11 cellular contexts compared by ENCODE assay signal in the genomic region with DNA sequence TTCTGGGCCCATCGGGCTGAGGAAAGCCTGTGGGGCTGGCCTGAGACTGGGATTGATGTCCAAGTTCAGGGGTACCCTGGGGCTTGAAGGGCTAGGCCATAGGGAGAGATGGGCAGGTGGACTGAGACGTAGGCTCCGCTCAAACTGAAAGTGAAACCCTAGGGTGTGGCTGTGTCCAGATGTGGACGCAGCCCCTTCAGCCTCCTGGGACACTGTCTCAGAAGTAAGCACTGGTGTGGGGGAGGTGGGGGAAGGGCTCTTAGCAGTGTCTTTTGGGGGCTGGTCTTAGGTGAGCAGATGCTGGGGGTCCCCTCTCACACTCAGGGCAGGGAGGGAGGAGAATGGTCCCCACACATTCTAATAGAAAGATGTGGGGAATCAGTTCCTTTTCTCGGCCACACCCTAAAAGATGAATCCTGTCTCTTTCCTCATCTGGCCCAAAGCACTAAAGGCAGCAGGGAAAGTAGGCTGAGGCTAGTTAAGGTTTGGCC. TPM values are rescaled to one million over a fixed set of nuclear protein-coding genes. Genes with fewer than 3 reads are reported as not detected.
DNase-seq lines count a peak whose midpoint lies in the region; ATAC-seq and TF ChIP-seq lines count a peak whose summit lies in the region.
"Had no signal": no experiment of that assay in that cellular context is flagged by ENCODE, and none has a peak within 500 bp of the region (broad histone marks: within the 10 kb centered on the region; RNA-seq: fewer than 3 reads in every experiment).

No MANE protein-coding gene starts in this region.

- H3K4me1 ChIP-seq in heart left ventricle (peaks cover 0 to 89% (median 61%) of the 10 kb centered on the region in 12 donors), thyroid gland (peaks cover 0 to 23% of the 10 kb centered on the region in 2 donors)

- peak overlapping the region in 11 of 12 donors; percentile 54 to 98 (median 78) for H3K27ac ChIP-seq in heart left ventricle
- peak overlapping the region; percentile 6 to 52 (median 26) for H3K27ac ChIP-seq in thyroid gland

- TF ChIP-seq POLR2A in heart left ventricle (IDR thresholded peaks at IDR 0.05) (no peak), thyroid gland (IDR thresholded peaks at IDR 0.05) (no peak)

- WGBS in heart left ventricle, 4 donors = 51 to 55% (median 53%) methylated on average over 4 to 5 of the region's 5 CpGs
- 69 to 76% methylated on average over 5 of the region's 5 CpGs for WGBS in thyroid gland, 2 donors

- ATAC-seq in heart left ventricle (peak in 1 of 4 donors; percentile 22), GM18519 (IDR thresholded peaks at IDR 0.05; ENCODE audit: low FRiP score, unreplicated experiment) (no peak), GM21390 (IDR thresholded peaks at IDR 0.05; ENCODE audit: unreplicated experiment) (no peak)

- H3K36me3 ChIP-seq in heart left ventricle (peaks cover 0 to 3% (median 0%) of the 10 kb centered on the region in 9 donors), thyroid gland (no peaks in the 10 kb centered on the region)

- H3K4me3 ChIP-seq in heart left ventricle = peak overlapping the region in 8 of 12 donors; percentile 11 to 78 (median 24)
- H3K4me3 ChIP-seq in thyroid gland (replicated peaks in 1 of 3) = no peak overlapping the region

- DNase-seq in activated effector memory CD4-positive, alpha-beta T cell treated with anti-CD3 and anti-CD28 coated beads, Interleukin-2, amount 50 U/mL, for 16 hours = peak; percentile 70
- DNase-seq in activated effector memory CD4-positive, alpha-beta T cell treated with Interleukin-2 at 50 U/mL for 16 hours = no peak
- DNase-seq in SKM-1 (lab: John Stamatoyannopoulos, UW; ENCODE audit: unreplicated experiment) = peak; percentile 11
- peak in 3 of 5 donors; percentile 49 to 58 (median 56) for DNase-seq in heart left ventricle
- no peak for DNase-seq in thyroid gland
- no peak for DNase-seq in NCI-H82 treated with DMSO at 0.1 percent for 48 hours (lab: John Stamatoyannopoulos, UW; ENCODE audit: unreplicated experiment)
- DNase-seq: COR-L47, NCI-H187 had no signal

- TF ChIP-seq CTCF in heart left ventricle (IDR thresholded peaks at IDR 0.05) = no peak
- TF ChIP-seq CTCF in thyroid gland (IDR thresholded peaks at IDR 0.05) = no peak

- no peaks in the 10 kb centered on the region for H3K27me3 ChIP-seq in heart left ventricle
- H3K27me3 ChIP-seq in thyroid gland = no peaks in the 10 kb centered on the region

- H3K9me3 ChIP-seq in heart left ventricle (no peaks in the 10 kb centered on the region), thyroid gland (no peaks in the 10 kb centered on the region)

- intact Hi-C loops in heart left ventricle (cut with DNase I) = loop anchor here in 1 of 10 donors (5.0 kb wide), 1 partner anchor 35 kb away; the partner anchor contains the start of gene SPATA32
- intact Hi-C loops in thyroid gland (cut with DNase I) = no loop called here

RNA-seq across cellular contexts. Expression of gene FMNL1, which starts 5.5 kb away (rescaled TPM):
- 10 to 100 TPM in 5 of 9 donors, 1 to 10 TPM in 4; 6.4 to 52.8 (median 10.3) TPM for total RNA-seq in heart left ventricle
- 1 to 10 TPM; 5.4 to 7.8 TPM for polyA plus RNA-seq in heart left ventricle
- total RNA-seq in thyroid gland = 1 to 10 TPM; 3.2 to 7.6 (median 4.2) TPM

RNA-seq across cellular contexts. Expression of gene SPATA32, which starts 34.7 kb away (rescaled TPM):
- not detected for total RNA-seq in heart left ventricle
- not detected for polyA plus RNA-seq in heart left ventricle
- total RNA-seq in thyroid gland = not detected
- total RNA-seq: dermis microvascular lymphatic vessel endothelial cell had no signal

Comparison
In these comparisons a context has a peak if more than half of its experiments do, and no peak if none do; other contexts are left out.
1. DNase-seq: peak in activated effector memory CD4-positive, alpha-beta T cell treated with anti-CD3 and anti-CD28 coated beads, Interleukin-2, amount 50 U/mL, for 16 hours (single experiment), SKM-1 (single experiment) and heart left ventricle (3 of 5); none in activated effector memory CD4-positive, alpha-beta T cell treated with Interleukin-2 at 50 U/mL for 16 hours (single experiment), thyroid gland (0 of 2) and NCI-H82 treated with DMSO at 0.1 percent for 48 hours (single experiment).
2. H3K4me3 ChIP-seq: peak in heart left ventricle (8 of 12); none in thyroid gland (0 of 3).